In genomic region chr7:147509859-147510542, GRCh38 we compare ENCODE assay signal across 20 cellular contexts.
DNase-seq lines count a peak whose midpoint lies in the region; ATAC-seq and TF ChIP-seq lines count a peak whose summit lies in the region.
"Had no signal": no experiment of that assay in that cellular context is flagged by ENCODE, and none has a peak within 500 bp of the region (broad histone marks: within the 10 kb centered on the region; RNA-seq: fewer than 3 reads in every experiment).

No MANE protein-coding gene starts in this region.

- H3K27ac ChIP-seq in SJSA1 (peak overlapping the region; percentile 61), epithelial cell of prostate (peak overlapping the region; percentile 79), RWPE1 (no peak overlapping the region)
- H3K27ac ChIP-seq: left lung had no signal

- peaks cover 15% of the 10 kb centered on the region for H3K4me1 ChIP-seq in SJSA1 (replicated peaks)
- H3K4me1 ChIP-seq: left lung had no signal

- no peaks in the 10 kb centered on the region for H3K27me3 ChIP-seq in SJSA1 (replicated peaks)
- H3K27me3 ChIP-seq: left lung had no signal

- TF ChIP-seq CTCF in nephron (IDR thresholded peaks at IDR 0.05; ENCODE audit: unreplicated experiment in 3 of 3) (no peak), RWPE1 (conservative IDR thresholded peaks at IDR 0.05; ENCODE audit: low read depth) (no peak)

- H3K4me3 ChIP-seq in SJSA1 = no peak overlapping the region
- H3K4me3 ChIP-seq: left lung had no signal

- no peak overlapping the region for H3K4me3 Mint-ChIP-seq in nephron
- H3K4me3 Mint-ChIP-seq: activated naive CD4-positive, alpha-beta T cell treated with anti-CD3 and anti-CD28 coated beads, Interleukin-2, amount 50 U/mL, for 24 hours; activated T-cell treated with anti-CD3 and anti-CD28 coated beads, Interleukin-2, amount 50 U/mL, for 72 hours; B cell; brain; dendritic cell treated with granulocyte-macrophage colony-stimulating factor and Interleukin-4, amounts not matched to agents 40 ng/mL and 50 ng/mL, for 4 days had no signal

- H3K27me3 Mint-ChIP-seq in nephron (ENCODE audit: low read depth) = no peaks in the 10 kb centered on the region
- H3K27me3 Mint-ChIP-seq: activated naive CD4-positive, alpha-beta T cell treated with anti-CD3 and anti-CD28 coated beads, Interleukin-2, amount 50 U/mL, for 24 hours; B cell; dendritic cell treated with granulocyte-macrophage colony-stimulating factor and Interleukin-4, amounts not matched to agents 40 ng/mL and 50 ng/mL, for 4 days had no signal

- POLR2A ChIA-PET in RWPE1 (lab: Yijun Ruan, JAX; ENCODE audit: low non-redundant PET) = no interaction called here

- H3K27ac Mint-ChIP-seq in nephron = peak overlapping the region; percentile 69 to 92 (median 86)
- H3K27ac Mint-ChIP-seq: activated naive CD4-positive, alpha-beta T cell treated with anti-CD3 and anti-CD28 coated beads, Interleukin-2, amount 50 U/mL, for 24 hours; activated T-cell treated with anti-CD3 and anti-CD28 coated beads, Interleukin-2, amount 50 U/mL, for 72 hours; B cell; dendritic cell treated with granulocyte-macrophage colony-stimulating factor and Interleukin-4, amounts not matched to agents 40 ng/mL and 50 ng/mL, for 4 days had no signal

- H3K9me3 Mint-ChIP-seq in nephron = peaks cover 4% of the 10 kb centered on the region

- ATAC-seq in GM19463 (IDR thresholded peaks at IDR 0.05; ENCODE audit: unreplicated experiment) = no peak
- ATAC-seq: activated T-cell treated with anti-CD3 and anti-CD28 coated beads, Interleukin-2, amount 50 U/mL, for 72 hours; HepG2; left lung had no signal

- CTCF ChIA-PET in RWPE1 (lab: Yijun Ruan, JAX) = no interaction called here

- no peaks in the 10 kb centered on the region for H3K36me3 Mint-ChIP-seq in nephron (ENCODE audit: low read depth)
- H3K36me3 Mint-ChIP-seq: activated naive CD4-positive, alpha-beta T cell treated with anti-CD3 and anti-CD28 coated beads, Interleukin-2, amount 50 U/mL, for 24 hours had no signal

- DNase-seq in EL = peak; percentile 60
- DNase-seq in SJSA1 (ENCODE audit: low read depth in 1 of 2, low spot score in 2 of 2) = peak in 1 of 2 experiments; percentile 15
- DNase-seq in epithelial cell of prostate (ENCODE audit: low read depth, low spot score) = peak; percentile 27
- no peak for DNase-seq in RWPE1 (ENCODE audit: low spot score)
- DNase-seq in DMS114 treated with DMSO at 0.1 percent for 48 hours (lab: John Stamatoyannopoulos, UW; ENCODE audit: unreplicated experiment) = no peak
- no peak for DNase-seq in DMS79 (lab: John Stamatoyannopoulos, UW)
- DNase-seq: activated CD4-positive, alpha-beta T cell treated with anti-CD3 and anti-CD28 coated beads for 1 hour; activated T-cell treated with anti-CD3 and anti-CD28 coated beads, Interleukin-2, amount 50 U/mL, for 72 hours; H7; left lung; NCI-H1436 treated with DMSO at 0.1 percent for 48 hours; retina; T1000 had no signal

- no peaks in the 10 kb centered on the region for H3K36me3 ChIP-seq in SJSA1
- H3K36me3 ChIP-seq: left lung had no signal

- peaks cover 25% of the 10 kb centered on the region for H3K4me1 Mint-ChIP-seq in nephron
- H3K4me1 Mint-ChIP-seq: activated naive CD4-positive, alpha-beta T cell treated with anti-CD3 and anti-CD28 coated beads, Interleukin-2, amount 50 U/mL, for 24 hours; B cell had no signal

- H3K9me3 ChIP-seq in SJSA1 (replicated peaks) = no peaks in the 10 kb centered on the region

Comparison
In these comparisons a context has a peak if more than half of its experiments do, and no peak if none do; other contexts are left out.
1. DNase-seq: peak in EL (single experiment) and epithelial cell of prostate (single experiment); none in RWPE1 (single experiment), DMS114 treated with DMSO at 0.1 percent for 48 hours (single experiment) and DMS79 (single experiment).